ENCODE assay signal across 9 cellular contexts in the genomic region with DNA sequence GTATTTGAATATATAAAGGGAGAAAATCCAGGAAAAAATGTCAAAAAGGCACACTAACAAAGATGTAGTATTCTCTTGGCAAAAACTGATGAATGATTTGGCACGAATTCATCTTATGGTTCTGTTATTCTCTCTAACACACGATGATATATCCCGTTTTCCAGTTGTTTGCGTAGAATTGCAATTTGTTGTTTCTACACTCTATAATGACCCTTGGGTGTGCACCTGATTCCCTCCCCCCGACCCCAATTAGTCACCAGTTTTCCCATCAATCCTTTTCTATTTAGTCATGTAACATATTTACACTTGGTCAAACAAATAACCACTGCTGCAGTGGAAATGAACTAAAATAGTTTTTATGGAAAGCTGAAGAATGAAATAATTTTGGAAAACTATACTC. TPM values are rescaled to one million over a fixed set of nuclear protein-coding genes. Genes with fewer than 3 reads are reported as not detected.
A peak's percentile ranks its signal among the peaks of the same experiment; 100 is the strongest.
DNase-seq lines count a peak whose midpoint lies in the region; ATAC-seq, FAIRE-seq and TF ChIP-seq lines count a peak whose summit lies in the region.
"Had no signal": no experiment of that assay in that cellular context is flagged by ENCODE, and none has a peak within 500 bp of the region (broad histone marks: within the 10 kb centered on the region; RNA-seq: fewer than 3 reads in every experiment).

No MANE protein-coding gene starts in this region.

- no peak for DNase-seq in GM12865 (ENCODE audit: low read depth)
- no peak for DNase-seq in foreskin keratinocyte
- DNase-seq in GM10248 (ENCODE audit: extremely low spot score): no peak
- no peak for DNase-seq in D721Med (ENCODE audit: insufficient read length, low spot score)
- DNase-seq: activated T-cell treated with anti-CD3 and anti-CD28 coated beads, Interleukin-2, amount 50 U/mL, for 1 hour had no signal

- FAIRE-seq in D721Med (lab: Jason Lieb, UNC): no peak

- peaks cover 33% of the 10 kb centered on the region for H3K79me2 ChIP-seq in OCI-LY3 (ENCODE audit: low read length)

- H3K27ac ChIP-seq in OCI-LY3 (ENCODE audit: low read length): no peak overlapping the region
- peak overlapping the region; percentile 92 for H3K27ac ChIP-seq in foreskin keratinocyte
- H3K27ac ChIP-seq in skin epidermis: peak overlapping the region in 13 of 21 experiments; percentile 38 to 99 (median 98)

- peaks cover 12% of the 10 kb centered on the region for H3K27me3 ChIP-seq in OCI-LY3 (ENCODE audit: low read depth, low read length)
- H3K27me3 ChIP-seq in foreskin keratinocyte: no peaks in the 10 kb centered on the region

- no peak overlapping the region for H3K9ac ChIP-seq in OCI-LY3 (ENCODE audit: low read length)

- no peak overlapping the region for H2AFZ ChIP-seq in OCI-LY3 (ENCODE audit: low read depth, low read length)

- CTCF ChIA-PET in GM10248 (lab: Yijun Ruan, JAX): no interaction called here

- no peak for TF ChIP-seq CTCF in GM12865 (IDR thresholded peaks at IDR 0.05; ENCODE audit: insufficient read depth, low read depth, low read length, missing control alignments)
- no peak for TF ChIP-seq CTCF in OCI-LY3 (IDR thresholded peaks at IDR 0.05; ENCODE audit: low read depth, low read length)
- no peak for TF ChIP-seq CTCF in foreskin keratinocyte (conservative IDR thresholded peaks at IDR 0.05)
- no peak for TF ChIP-seq CTCF in GM10248 (IDR thresholded peaks at IDR 0.05; ENCODE audit: control extremely low read depth, extremely low read depth, low read depth, missing control alignments)
- no peak for TF ChIP-seq CTCF in D721Med (IDR thresholded peaks at IDR 0.05; ENCODE audit: insufficient read depth, missing control alignments)

- H4K20me1 ChIP-seq in OCI-LY3 (ENCODE audit: insufficient read depth, low read length): 0 out of 2 replicates have a peak, but pooled peaks cover 2% of the 10 kb centered on the region

- H3K4me3 ChIP-seq in GM12865 (ENCODE audit: low read depth, low read length) (peak overlapping the region; percentile 58; the same call in 1 of the 2 replicates), OCI-LY3 (ENCODE audit: low read length) (no peak overlapping the region), skin epidermis (no peak overlapping the region)

- no peaks in the 10 kb centered on the region for H3K9me3 ChIP-seq in OCI-LY3 (ENCODE audit: insufficient read depth, low read length)

- POLR2A ChIA-PET in GM10248 (lab: Yijun Ruan, JAX): interaction anchor here (1.8 kb wide), 1 partner anchor 55 kb away, joined by 5 read pairs; no protein-coding TSS in a partner anchor

- peak overlapping the region; percentile 97; the same call in 1 of the 2 replicates for H3K4me2 ChIP-seq in OCI-LY3 (ENCODE audit: low read length)

- H3K4me1 ChIP-seq in OCI-LY3 (ENCODE audit: low read length): peaks cover 29% of the 10 kb centered on the region
- peaks cover 21% of the 10 kb centered on the region for H3K4me1 ChIP-seq in foreskin keratinocyte

- no peak for ATAC-seq in foreskin keratinocyte
- no peak for ATAC-seq in HG03457 (IDR thresholded peaks at IDR 0.05; ENCODE audit: unreplicated experiment)
- no peak for ATAC-seq in HG02970 (IDR thresholded peaks at IDR 0.05; ENCODE audit: low FRiP score, unreplicated experiment)

- no peaks in the 10 kb centered on the region for H3K36me3 ChIP-seq in OCI-LY3 (replicated peaks; ENCODE audit: low read depth, low read length)

RNA-seq across cellular contexts. Expression of a gene that starts 1.5 kb away (rescaled TPM):
- 28.2 and 31.4 TPM in 2 replicates for total RNA-seq in foreskin keratinocyte
- polyA plus RNA-seq in foreskin keratinocyte: 6.9 and 8.5 TPM in 2 replicates
